In the genomic region with DNA sequence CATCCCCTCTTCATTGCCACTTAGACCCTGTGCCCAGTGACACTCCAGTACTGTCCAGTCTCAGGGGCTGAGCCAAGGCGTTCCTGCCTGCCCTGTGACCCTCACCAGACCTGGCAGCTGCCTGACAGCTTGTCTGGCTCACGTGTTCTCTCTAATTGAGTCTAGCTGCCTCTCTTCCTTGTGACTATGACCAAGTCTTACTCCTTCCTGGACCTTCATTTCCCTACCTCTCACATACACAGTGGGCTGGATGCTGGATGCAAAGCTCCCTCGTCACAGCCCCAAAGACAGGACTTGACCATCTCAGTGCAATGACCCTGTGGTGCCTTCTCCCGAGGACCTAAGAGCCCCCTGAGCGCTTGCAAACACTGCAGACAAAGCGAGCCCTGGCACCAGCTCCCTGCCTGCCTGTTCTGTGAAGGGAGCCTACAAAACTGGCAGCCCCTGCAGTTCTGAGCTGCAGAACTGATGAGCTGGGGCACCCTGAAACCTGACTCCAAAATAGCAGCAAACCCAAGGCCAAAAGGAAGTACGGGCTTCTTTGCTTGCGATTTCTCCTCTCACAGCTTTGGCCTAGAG, we compare ENCODE assay signal across 8 cellular contexts. TPM values are rescaled to one million over a fixed set of nuclear protein-coding genes. Genes with fewer than 3 reads are reported as not detected.
A peak's percentile ranks its signal among the peaks of the same experiment; 100 is the strongest.
DNase-seq lines count a peak whose midpoint lies in the region; ATAC-seq and TF ChIP-seq lines count a peak whose summit lies in the region.

No MANE protein-coding gene starts in this region.

- TF ChIP-seq CTCF in adrenal gland (IDR thresholded peaks at IDR 0.05) (no peak), suprapubic skin (IDR thresholded peaks at IDR 0.05) (no peak)

- CTCF ChIA-PET in activated CD4-positive, alpha-beta T cell treated with anti-CD3 and anti-CD28 coated beads, Interleukin-2, amount 10 ng/mL, durations not matched to agents 7 days and 5 days (lab: Charles Lee) = interaction anchor here (0.5 to 2.5 kb wide), 6 partner anchors 9 to 615 kb away, joined by 3 to 8 read pairs (median 4); no protein-coding TSS in a partner anchor

- 5 to 15% (median 10%) methylated on average over 5 to 8 of the region's 8 CpGs for WGBS in adrenal gland, 4 donors
- 25% methylated on average over 5 of the region's 8 CpGs for WGBS in suprapubic skin

- peak overlapping the region in 3 of 4 donors; percentile 49 to 96 (median 74) for H3K4me3 ChIP-seq in adrenal gland
- peak overlapping the region; percentile 68 for H3K4me3 ChIP-seq in suprapubic skin

- peaks cover 79% of the 10 kb centered on the region for H3K4me1 Mint-ChIP-seq in activated CD4-positive, alpha-beta T cell treated with anti-CD3 and anti-CD28 coated beads, Interleukin-2, amount 10 ng/mL, durations not matched to agents 7 days and 5 days

- no peaks in the 10 kb centered on the region for H3K27me3 Mint-ChIP-seq in activated CD4-positive, alpha-beta T cell treated with anti-CD3 and anti-CD28 coated beads, Interleukin-2, amount 10 ng/mL, durations not matched to agents 7 days and 5 days

- ATAC-seq in left colon = peak; percentile 12
- no peak for ATAC-seq in GM18520 (IDR thresholded peaks at IDR 0.05; ENCODE audit: unreplicated experiment)

- H3K36me3 ChIP-seq in adrenal gland (replicated peaks in 1 of 2) (no peaks in the 10 kb centered on the region), suprapubic skin (no peaks in the 10 kb centered on the region)

- DNase-seq in activated CD4-positive, alpha-beta T cell treated with anti-CD3 and anti-CD28 coated beads, Interleukin-2, amount 10 ng/mL, durations not matched to agents 7 days and 5 days = no peak
- DNase-seq in activated CD4-positive, alpha-beta T cell treated with anti-CD3 and anti-CD28 coated beads, Interleukin-2, amount 50 U/mL, for 48 hours = no peak
- DNase-seq in adrenal gland = peak in 3 of 7 donors; percentile 52 to 67 (median 64)
- peak in 1 of 2 donors; percentile 64 for DNase-seq in left colon
- DNase-seq in suprapubic skin (ENCODE audit: low spot score in 2 of 2) = no peak
- no peak for DNase-seq in MV-4-11 (lab: John Stamatoyannopoulos, UW)
- no peak for DNase-seq in NCI-H2171 treated with DMSO at 0.1 percent for 48 hours (lab: John Stamatoyannopoulos, UW)

- TF ChIP-seq POLR2A in adrenal gland (IDR thresholded peaks at IDR 0.05) (peak in 1 of 2 donors; percentile 69), suprapubic skin (IDR thresholded peaks at IDR 0.05) (no peak)

- POLR2A ChIA-PET in activated CD4-positive, alpha-beta T cell treated with anti-CD3 and anti-CD28 coated beads, Interleukin-2, amount 10 ng/mL, durations not matched to agents 7 days and 5 days (lab: Charles Lee) = interaction anchor here (0.9 kb wide), 1 partner anchor 196 kb away, joined by 3 read pairs; no protein-coding TSS in a partner anchor

- H3K9me3 ChIP-seq in adrenal gland (replicated peaks in 1 of 3) (no peaks in the 10 kb centered on the region), suprapubic skin (no peaks in the 10 kb centered on the region)

- H3K27ac ChIP-seq in adrenal gland = peak overlapping the region in 4 of 5 donors; percentile 66 to 93 (median 85)
- peak overlapping the region; percentile 83 for H3K27ac ChIP-seq in suprapubic skin

- H3K4me1 ChIP-seq in adrenal gland (replicated peaks in 1 of 2) = peaks cover 66 to 73% of the 10 kb centered on the region in 2 donors
- H3K4me1 ChIP-seq in suprapubic skin = peaks cover 85% of the 10 kb centered on the region

- H3K9me3 Mint-ChIP-seq in activated CD4-positive, alpha-beta T cell treated with anti-CD3 and anti-CD28 coated beads, Interleukin-2, amount 10 ng/mL, durations not matched to agents 7 days and 5 days = no peaks in the 10 kb centered on the region

- peak overlapping the region; percentile 83 for H3K4me3 Mint-ChIP-seq in activated CD4-positive, alpha-beta T cell treated with anti-CD3 and anti-CD28 coated beads, Interleukin-2, amount 10 ng/mL, durations not matched to agents 7 days and 5 days

- peak overlapping the region; percentile 57 for H3K27ac Mint-ChIP-seq in activated CD4-positive, alpha-beta T cell treated with anti-CD3 and anti-CD28 coated beads, Interleukin-2, amount 10 ng/mL, durations not matched to agents 7 days and 5 days

- intact Hi-C loops in adrenal gland (cut with DNase I) = no loop called here
- intact Hi-C loops in left colon (cut with DNase I, micrococcal nuclease) = no loop called here

- no peak for TF ChIP-seq EP300 in suprapubic skin (IDR thresholded peaks at IDR 0.05)

- H3K36me3 Mint-ChIP-seq in activated CD4-positive, alpha-beta T cell treated with anti-CD3 and anti-CD28 coated beads, Interleukin-2, amount 10 ng/mL, durations not matched to agents 7 days and 5 days (ENCODE audit: low read depth) = peaks cover 31% of the 10 kb centered on the region

- no peaks in the 10 kb centered on the region for H3K27me3 ChIP-seq in adrenal gland
- no peaks in the 10 kb centered on the region for H3K27me3 ChIP-seq in suprapubic skin

RNA-seq across cellular contexts. Expression of a gene that starts 1.7 kb away (rescaled TPM):
- total RNA-seq in activated CD4-positive, alpha-beta T cell treated with anti-CD3 and anti-CD28 coated beads, Interleukin-2, amount 10 ng/mL, durations not matched to agents 7 days and 5 days = 10 to 100 TPM; 29.2 to 36.9 TPM
- total RNA-seq in adrenal gland (100 to 1,000 TPM in 5 of 8 donors, 10 to 100 TPM in 3; 91.9 to 303 (median 136) TPM), left colon (10 to 100 TPM; 22.9 to 24.6 TPM), suprapubic skin (10 to 100 TPM; 35.9 to 72.7 (median 58.3) TPM)
- polyA plus RNA-seq in adrenal gland = 10 to 100 TPM; 52.6 to 56.6 (median 54.3) TPM

RNA-seq across cellular contexts. Expression of a gene that starts 3.8 kb away (rescaled TPM):
- 10 to 100 TPM; 30.9 to 35.1 TPM for total RNA-seq in activated CD4-positive, alpha-beta T cell treated with anti-CD3 and anti-CD28 coated beads, Interleukin-2, amount 10 ng/mL, durations not matched to agents 7 days and 5 days
- 10 to 100 TPM; 22.5 to 37.2 (median 29.0) TPM for total RNA-seq in adrenal gland
- 10 to 100 TPM; 14.0 to 24.7 (median 21.6) TPM for polyA plus RNA-seq in adrenal gland
- total RNA-seq in left colon = 10 to 100 TPM; 27.3 to 41.6 TPM
- total RNA-seq in suprapubic skin = 10 to 100 TPM; 37.2 to 62.3 (median 39.0) TPM
